In genomic region chr12:116423053-116423452, GRCh38 we compare ENCODE assay signal across 14 cellular contexts.
DNase-seq lines count a peak whose midpoint lies in the region; ATAC-seq and TF ChIP-seq lines count a peak whose summit lies in the region.
"Had no signal": no experiment of that assay in that cellular context is flagged by ENCODE, and none has a peak within 500 bp of the region (broad histone marks: within the 10 kb centered on the region; RNA-seq: fewer than 3 reads in every experiment).

No MANE protein-coding gene starts in this region.

- POLR2A ChIA-PET in RWPE1 (lab: Yijun Ruan, JAX; ENCODE audit: low non-redundant PET) = no interaction called here

- H3K4me1 ChIP-seq in fibroblast of lung (ENCODE audit: control insufficient read depth, extremely low read depth, insufficient read depth, low read length) = peaks cover 5% of the 10 kb centered on the region
- peaks cover 3% of the 10 kb centered on the region for H3K4me1 ChIP-seq in rectal smooth muscle tissue (ENCODE audit: control insufficient read depth, insufficient read depth, low read length)
- H3K4me1 ChIP-seq in esophagus squamous epithelium = peaks cover 0 to 26% (median 8%) of the 10 kb centered on the region in 3 donors

- no peaks in the 10 kb centered on the region for H3K9me3 ChIP-seq in fibroblast of lung (ENCODE audit: control insufficient read depth, insufficient read depth, low read depth, low read length)
- no peaks in the 10 kb centered on the region for H3K9me3 ChIP-seq in esophagus squamous epithelium

- no peaks in the 10 kb centered on the region for H3K27me3 ChIP-seq in fibroblast of lung (ENCODE audit: control insufficient read depth, insufficient read depth, low read length)
- no peaks in the 10 kb centered on the region for H3K27me3 ChIP-seq in rectal smooth muscle tissue (ENCODE audit: control insufficient read depth, insufficient read depth, low read length)
- H3K27me3 ChIP-seq in esophagus squamous epithelium = no peaks in the 10 kb centered on the region

- no peaks in the 10 kb centered on the region for H3K36me3 ChIP-seq in fibroblast of lung (ENCODE audit: control insufficient read depth, insufficient read depth, low read length)
- no peaks in the 10 kb centered on the region for H3K36me3 ChIP-seq in rectal smooth muscle tissue (ENCODE audit: control insufficient read depth, insufficient read depth, low read length)
- no peaks in the 10 kb centered on the region for H3K36me3 ChIP-seq in esophagus squamous epithelium

- intact Hi-C loops in esophagus squamous epithelium (cut with DNase I) = no loop called here

- H3K27ac ChIP-seq in RWPE1 (no peak overlapping the region), fibroblast of lung (ENCODE audit: insufficient read depth, low read length) (no peak overlapping the region), rectal smooth muscle tissue (ENCODE audit: low read depth, low read length) (peak overlapping the region; percentile 1), esophagus squamous epithelium (peak overlapping the region in 1 of 4 donors; percentile 44)
- H3K27ac ChIP-seq: epithelial cell of prostate had no signal

- no peak overlapping the region for H3K9ac ChIP-seq in fibroblast of lung (ENCODE audit: insufficient read depth, low read length)
- no peak overlapping the region for H3K9ac ChIP-seq in rectal smooth muscle tissue (ENCODE audit: low read length)

- no peak for TF ChIP-seq CTCF in RWPE1 (conservative IDR thresholded peaks at IDR 0.05; ENCODE audit: low read depth)
- TF ChIP-seq CTCF in fibroblast of lung (conservative IDR thresholded peaks at IDR 0.05 in 1 of 2, IDR thresholded peaks at IDR 0.05 in 1 of 2; ENCODE audit: low read depth in 1 of 2, low read length in 2 of 2) = no peak
- no peak for TF ChIP-seq CTCF in esophagus squamous epithelium (IDR thresholded peaks at IDR 0.05)

- no peak for TF ChIP-seq POLR2A in esophagus squamous epithelium (IDR thresholded peaks at IDR 0.05)

- ATAC-seq in GM19395 (IDR thresholded peaks at IDR 0.05; ENCODE audit: unreplicated experiment) = no peak
- no peak for ATAC-seq in GM19035 (IDR thresholded peaks at IDR 0.05; ENCODE audit: unreplicated experiment)
- ATAC-seq: activated T-helper 17 cell treated with anti-CD3 and anti-CD28 coated beads, Interleukin-2, amount 50 U/mL, for 72 hours had no signal

- no peak overlapping the region for H2AFZ ChIP-seq in fibroblast of lung (ENCODE audit: low read length)

- H3K4me3 ChIP-seq in fibroblast of lung (replicated peaks in 1 of 4; ENCODE audit: control extremely low read depth in 1 of 4, insufficient read depth in 1 of 4, low read depth in 3 of 4, low read length in 4 of 4) (no peak overlapping the region), rectal smooth muscle tissue (ENCODE audit: low read length) (no peak overlapping the region), esophagus squamous epithelium (no peak overlapping the region)

- DNase-seq in ELR (ENCODE audit: low read depth) (peak; percentile 58), RWPE1 (ENCODE audit: low spot score) (peak; percentile 30), fibroblast of lung (ENCODE audit: low read depth in 2 of 2) (peak; percentile 18 to 79), esophagus squamous epithelium (lab: John Stamatoyannopoulos, UW) (no peak), NCI-H526 treated with DMSO at 0.1 percent for 48 hours (lab: John Stamatoyannopoulos, UW) (no peak)
- DNase-seq: activated CD4-positive, alpha-beta T cell treated with anti-CD3 and anti-CD28 coated beads, Interleukin-2, amount 10 ng/mL, durations not matched to agents 7 days and 5 days; immature natural killer cell; NCI-H2171; small intestine had no signal

- H4K20me1 ChIP-seq in fibroblast of lung (ENCODE audit: control insufficient read depth, extremely low read depth, insufficient read depth, low read length) = no peaks in the 10 kb centered on the region

- CTCF ChIA-PET in RWPE1 (lab: Yijun Ruan, JAX) = no interaction called here

- H3K79me2 ChIP-seq in fibroblast of lung (ENCODE audit: control insufficient read depth, insufficient read depth, low read length) = no peaks in the 10 kb centered on the region

- H3K4me2 ChIP-seq in fibroblast of lung (ENCODE audit: extremely low read depth, insufficient read depth, low read length) = no peak overlapping the region

- WGBS in esophagus squamous epithelium, 2 donors = 33 to 51% methylated on average over 4 of the region's 4 CpGs

Comparison
In these comparisons a context has a peak if more than half of its experiments do, and no peak if none do; other contexts are left out.
1. DNase-seq: peak in ELR (single experiment), RWPE1 (single experiment) and fibroblast of lung (2 of 2); none in esophagus squamous epithelium (single experiment) and NCI-H526 treated with DMSO at 0.1 percent for 48 hours (single experiment).